18 cellular contexts compared by ENCODE assay signal in the genomic region with DNA sequence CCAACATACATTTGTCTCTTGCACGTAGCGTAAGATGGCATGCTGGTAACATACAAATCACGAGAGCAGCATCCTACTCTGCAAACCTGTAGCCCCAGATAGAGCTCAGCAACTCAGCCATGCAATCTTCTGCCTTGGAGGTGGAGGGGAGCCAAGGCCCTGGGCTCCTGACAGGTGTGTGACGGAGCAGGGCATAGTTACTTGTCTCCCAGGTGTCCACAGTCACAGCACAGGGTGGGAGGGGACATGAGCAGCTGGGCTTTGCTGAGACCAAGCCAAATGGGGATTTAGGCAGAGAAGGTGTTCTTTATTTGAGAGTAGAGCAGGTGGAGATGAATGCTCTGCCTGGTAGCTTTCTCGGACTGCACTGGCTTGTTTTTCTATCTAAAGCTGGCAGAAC.
DNase-seq lines count a peak whose midpoint lies in the region; ATAC-seq and TF ChIP-seq lines count a peak whose summit lies in the region.
"Had no signal": no experiment of that assay in that cellular context is flagged by ENCODE, and none has a peak within 500 bp of the region (broad histone marks: within the 10 kb centered on the region; RNA-seq: fewer than 3 reads in every experiment).

No MANE protein-coding gene starts in this region.

- H3K4me3 ChIP-seq in smooth muscle cell, result no peak overlapping the region
- H3K4me3 ChIP-seq: K562, suprapubic skin had no signal

- peaks cover 3% of the 10 kb centered on the region for H3K36me3 ChIP-seq in smooth muscle cell (ENCODE audit: low read depth)
- H3K36me3 ChIP-seq: suprapubic skin had no signal

- no peaks in the 10 kb centered on the region for H3K9me3 ChIP-seq in smooth muscle cell (replicated peaks; ENCODE audit: low read depth)
- H3K9me3 ChIP-seq: suprapubic skin had no signal

- no peak overlapping the region for H3K9ac ChIP-seq in smooth muscle cell (ENCODE audit: low read depth)

- H3K27me3 ChIP-seq in smooth muscle cell (ENCODE audit: low read depth), result no peaks in the 10 kb centered on the region
- H3K27me3 ChIP-seq: suprapubic skin had no signal

- peak overlapping the region; percentile 80 for H3K27ac ChIP-seq in smooth muscle cell (ENCODE audit: low read depth)
- H3K27ac ChIP-seq: suprapubic skin had no signal

- peaks cover 84% of the 10 kb centered on the region for H4K20me1 ChIP-seq in smooth muscle cell (ENCODE audit: low read depth)

- peaks cover 29% of the 10 kb centered on the region for H3K4me1 ChIP-seq in smooth muscle cell (ENCODE audit: low read depth)
- H3K4me1 ChIP-seq: suprapubic skin had no signal

- WGBS in smooth muscle cell (ENCODE audit: low lambda C conversion rate), result 97% methylated on average over 5 of the region's 5 CpGs

- H3F3A ChIP-seq in smooth muscle cell (ENCODE audit: low read depth), result peaks cover 18% of the 10 kb centered on the region

- DNase-seq in NCI-H510A treated with DMSO at 0.1 percent for 48 hours (lab: John Stamatoyannopoulos, UW) (peak; percentile 67), NCI-H510A (lab: John Stamatoyannopoulos, UW) (no peak), NCI-H2029 (lab: John Stamatoyannopoulos, UW) (peak; percentile 86), RPMI8226 (peak; percentile 53), smooth muscle cell (lab: John Stamatoyannopoulos, UW; ENCODE audit: unreplicated experiment) (no peak), DMS114 treated with DMSO at 0.1 percent for 48 hours (lab: John Stamatoyannopoulos, UW; ENCODE audit: unreplicated experiment) (no peak)
- DNase-seq: activated CD4-positive, alpha-beta T cell treated with anti-CD3 and anti-CD28 coated beads for 48 hours; effector CD8-positive, alpha-beta T cell; mammary epithelial cell; MM.1S; NCI-H446; occipital lobe; stimulated activated CD8-positive, alpha-beta memory T cell treated with anti-CD3 and anti-CD28 coated beads, Interleukin-4, amount 100 ng/mL, for 48 hours; T-helper 1 cell had no signal

- no peak for TF ChIP-seq CTCF in smooth muscle cell (IDR thresholded peaks at IDR 0.05; ENCODE audit: borderline replicate concordance, insufficient read depth, poor library complexity, severe bottlenecking)

- H3K4me2 ChIP-seq in smooth muscle cell, result no peak overlapping the region

- ATAC-seq in GM21367 (IDR thresholded peaks at IDR 0.05; ENCODE audit: unreplicated experiment) (no peak), GM18868 (IDR thresholded peaks at IDR 0.05; ENCODE audit: unreplicated experiment) (no peak)
- ATAC-seq: K562 had no signal

- H3K79me2 ChIP-seq in smooth muscle cell (ENCODE audit: low read depth), result peaks cover 99% of the 10 kb centered on the region

- no peak overlapping the region for H2AFZ ChIP-seq in smooth muscle cell (ENCODE audit: low read depth)

Comparison
In these comparisons a context has a peak if more than half of its experiments do, and no peak if none do; other contexts are left out.
1. DNase-seq: peak in NCI-H510A treated with DMSO at 0.1 percent for 48 hours (single experiment), NCI-H2029 (single experiment) and RPMI8226 (single experiment); none in NCI-H510A (single experiment), smooth muscle cell (single experiment) and DMS114 treated with DMSO at 0.1 percent for 48 hours (single experiment).